ENCODE assay signal across 19 cellular contexts in the genomic region with DNA sequence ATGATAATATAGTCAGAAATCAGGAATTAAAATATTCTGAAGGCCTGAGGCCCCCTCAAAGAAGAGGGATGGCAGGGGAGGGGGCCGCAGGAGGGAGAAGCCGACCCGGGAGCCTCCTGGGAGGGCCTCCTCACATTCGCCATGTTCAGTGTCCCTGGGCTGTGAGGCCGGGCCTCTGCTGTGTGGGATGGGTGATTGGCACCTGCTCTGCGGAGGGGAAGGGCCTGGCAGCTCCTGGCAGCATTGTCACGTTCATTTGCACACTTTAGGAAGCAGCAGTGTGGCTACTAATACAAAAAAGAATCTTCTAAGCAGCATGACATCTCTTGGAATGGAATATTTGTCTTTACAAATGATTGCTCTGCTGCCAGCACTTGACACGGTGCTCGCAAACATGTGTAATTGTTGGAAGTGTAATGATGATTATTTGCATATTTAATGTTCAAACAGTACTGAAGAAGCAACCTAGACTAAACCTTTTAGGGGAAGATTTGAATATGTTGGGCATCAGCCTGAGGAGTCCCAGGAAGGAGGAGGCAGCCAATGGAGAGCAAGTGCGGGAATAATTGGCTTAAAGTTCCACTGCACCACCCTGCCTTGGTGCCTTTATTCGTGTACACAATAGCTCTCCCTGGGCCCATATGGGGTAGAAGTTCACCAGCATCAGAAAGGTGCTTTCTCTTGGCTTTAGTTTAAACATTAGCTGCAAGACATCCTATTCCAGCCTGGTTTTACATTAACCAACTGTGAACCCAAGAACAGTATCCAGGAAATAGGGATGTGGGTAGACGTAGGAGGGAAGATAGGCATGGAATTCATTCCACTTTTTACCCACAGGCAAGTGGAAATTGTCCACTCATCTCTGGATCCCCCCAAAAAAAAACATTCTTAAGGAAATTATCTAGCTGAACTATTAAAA.
"Had no signal": no experiment of that assay in that cellular context is flagged by ENCODE, and none has a peak within 500 bp of the region (broad histone marks: within the 10 kb centered on the region; RNA-seq: fewer than 3 reads in every experiment).

No MANE protein-coding gene starts in this region.

- H3K36me3 ChIP-seq: breast epithelium, right atrium auricular region, tibial artery, uterus had no signal

- H3K27me3 ChIP-seq: breast epithelium, dorsolateral prefrontal cortex, right atrium auricular region, tibial artery, uterus had no signal

- H3K9me3 Mint-ChIP-seq: activated naive CD8-positive, alpha-beta T cell treated with anti-CD3 and anti-CD28 coated beads, Interleukin-2, amount 10 ng/mL, durations not matched to agents 7 days and 5 days; activated T-cell treated with anti-CD3 and anti-CD28 coated beads, Interleukin-2, amount 50 U/mL, for 4 hours had no signal

- H3K36me3 Mint-ChIP-seq: activated naive CD8-positive, alpha-beta T cell treated with anti-CD3 and anti-CD28 coated beads, Interleukin-2, amount 10 ng/mL, durations not matched to agents 7 days and 5 days; naive thymus-derived CD8-positive, alpha-beta T cell had no signal

- H3K4me1 ChIP-seq: breast epithelium, right atrium auricular region, tibial artery, uterus had no signal

- DNase-seq: activated B cell treated with CpG ODN at 0.5 μM for 24 hours; activated CD4-positive, alpha-beta T cell treated with anti-CD3 and anti-CD28 coated beads for 48 hours; activated CD8-positive, alpha-beta T cell treated with anti-CD3 and anti-CD28 coated beads for 36 hours; activated gamma-delta T cell treated with Interleukin-2 at 50 U/mL for 16 hours; activated naive CD8-positive, alpha-beta T cell treated with anti-CD3 and anti-CD28 coated beads, Interleukin-2, amount 10 ng/mL, durations not matched to agents 7 days and 5 days; activated T-cell treated with anti-CD3 and anti-CD28 coated beads, Interleukin-2, amount 50 U/mL, for 4 hours; aorta; dorsolateral prefrontal cortex; hypothalamus; mammary epithelial cell; naive thymus-derived CD8-positive, alpha-beta T cell; nucleus accumbens; stimulated activated CD4-positive, alpha-beta T cell treated with anti-CD3 and anti-CD28 coated beads, Interleukin-4, amount 100 ng/mL, for 24 hours; stimulated activated naive CD4-positive, alpha-beta T cell; tibial artery; uterus had no signal

- H3K27ac ChIP-seq: breast epithelium, dorsolateral prefrontal cortex, right atrium auricular region, skin epidermis, tibial artery, uterus had no signal

- H3K27ac Mint-ChIP-seq: activated B cell treated with CpG ODN at 0.5 μM for 24 hours; activated CD8-positive, alpha-beta T cell treated with anti-CD3 and anti-CD28 coated beads for 36 hours; activated naive CD8-positive, alpha-beta T cell treated with anti-CD3 and anti-CD28 coated beads, Interleukin-2, amount 10 ng/mL, durations not matched to agents 7 days and 5 days; naive thymus-derived CD8-positive, alpha-beta T cell had no signal

- ATAC-seq: activated CD8-positive, alpha-beta T cell treated with anti-CD3 and anti-CD28 coated beads for 36 hours; activated T-cell treated with anti-CD3 and anti-CD28 coated beads, Interleukin-2, amount 50 U/mL, for 4 hours; naive thymus-derived CD8-positive, alpha-beta T cell had no signal

- H3K27me3 Mint-ChIP-seq: activated B cell treated with CpG ODN at 0.5 μM for 24 hours; activated CD8-positive, alpha-beta T cell treated with anti-CD3 and anti-CD28 coated beads for 36 hours; naive thymus-derived CD8-positive, alpha-beta T cell had no signal

- H3K4me3 Mint-ChIP-seq: activated B cell treated with CpG ODN at 0.5 μM for 24 hours; activated CD8-positive, alpha-beta T cell treated with anti-CD3 and anti-CD28 coated beads for 36 hours; activated naive CD8-positive, alpha-beta T cell treated with anti-CD3 and anti-CD28 coated beads, Interleukin-2, amount 10 ng/mL, durations not matched to agents 7 days and 5 days; activated T-cell treated with anti-CD3 and anti-CD28 coated beads, Interleukin-2, amount 50 U/mL, for 4 hours; naive thymus-derived CD8-positive, alpha-beta T cell had no signal

- H3K4me1 Mint-ChIP-seq: activated B cell treated with CpG ODN at 0.5 μM for 24 hours; activated naive CD8-positive, alpha-beta T cell treated with anti-CD3 and anti-CD28 coated beads, Interleukin-2, amount 10 ng/mL, durations not matched to agents 7 days and 5 days; naive thymus-derived CD8-positive, alpha-beta T cell had no signal

- H3K4me3 ChIP-seq: breast epithelium, dorsolateral prefrontal cortex, right atrium auricular region, skin epidermis, tibial artery, uterus had no signal

- H3K9me3 ChIP-seq: breast epithelium, right atrium auricular region, tibial artery, uterus had no signal
